Comparison of ENCODE assay signal across 19 cellular contexts in the genomic region with DNA sequence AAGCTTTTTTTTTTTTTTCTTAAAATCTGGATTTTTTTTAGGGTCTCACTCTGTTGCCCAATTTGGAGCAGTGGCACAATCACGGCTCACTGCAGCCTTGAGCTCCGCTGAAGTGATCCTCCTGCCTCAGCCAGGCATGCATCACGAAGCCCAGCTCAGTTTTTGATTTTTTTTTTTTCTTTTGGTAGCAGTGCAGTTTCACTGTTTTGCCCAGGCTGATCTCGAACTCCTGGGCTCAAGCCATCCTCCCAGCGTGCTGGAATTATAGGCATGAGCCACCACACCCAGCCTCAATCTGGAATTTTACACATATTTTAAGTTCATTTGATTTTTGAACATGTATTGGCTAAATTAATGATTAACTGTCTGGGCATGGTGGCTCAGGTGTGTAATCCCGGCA. TPM values are rescaled to one million over a fixed set of nuclear protein-coding genes. Genes with fewer than 3 reads are reported as not detected.
DNase-seq lines count a peak whose midpoint lies in the region; ATAC-seq, FAIRE-seq and TF ChIP-seq lines count a peak whose summit lies in the region.
"Had no signal": no experiment of that assay in that cellular context is flagged by ENCODE, and none has a peak within 500 bp of the region (broad histone marks: within the 10 kb centered on the region; RNA-seq: fewer than 3 reads in every experiment).

No MANE protein-coding gene starts in this region.

- peak overlapping the region; percentile 78 for H3K4me2 ChIP-seq in A549
- H3K4me2 ChIP-seq in IMR-90 (ENCODE audit: low read depth, low read length), result no peak overlapping the region
- H3K4me2 ChIP-seq in Karpas-422 (ENCODE audit: low read depth, low read length, poor library complexity, severe bottlenecking), result no peak overlapping the region
- H3K4me2 ChIP-seq: BLaER1 had no signal

- H4K20me1 ChIP-seq in IMR-90 (ENCODE audit: insufficient read depth, low read length) (peaks cover 79% of the 10 kb centered on the region), Karpas-422 (ENCODE audit: insufficient read depth, low read depth, low read length) (no peaks in the 10 kb centered on the region)

- H3K4me3 ChIP-seq in A549 (no peak overlapping the region; the same call in 2 of the 3 replicates), IMR-90 (ENCODE audit: insufficient read depth, low read depth, low read length) (no peak overlapping the region), choroid plexus epithelial cell (ENCODE audit: low read depth, low read length) (no peak overlapping the region), mucosa of descending colon (no peak overlapping the region), Karpas-422 (ENCODE audit: low read length) (no peak overlapping the region)
- H3K4me3 ChIP-seq: BLaER1, dorsolateral prefrontal cortex had no signal

- H3K9ac ChIP-seq in IMR-90 (ENCODE audit: low read depth, low read length) (peak overlapping the region; percentile 76; the same call in 1 of the 2 replicates), Karpas-422 (ENCODE audit: low read length) (no peak overlapping the region)
- H3K9ac ChIP-seq: BLaER1 had no signal

- peak overlapping the region; percentile 36; the same call in 1 of the 2 replicates for H3K14ac ChIP-seq in IMR-90 (replicated peaks; ENCODE audit: low read depth, low read length)

- H3K23ac ChIP-seq in IMR-90 (ENCODE audit: low read depth, low read length), result peak overlapping the region; percentile 81

- H2AK9ac ChIP-seq in IMR-90 (replicated peaks; ENCODE audit: low read depth, low read length, poor library complexity), result no peak overlapping the region

- H3K18ac ChIP-seq in IMR-90 (ENCODE audit: low read depth, low read length), result peak overlapping the region; percentile 90

- TF ChIP-seq POLR2A in A549 (IDR thresholded peaks at IDR 0.05; ENCODE audit: low read length) (no peak), IMR-90 (IDR thresholded peaks at IDR 0.05; ENCODE audit: low read depth, low read length) (no peak)

- 22% methylated on average over 6 of the region's 6 CpGs for WGBS in A549 (ENCODE audit: missing lambda C conversion rate)
- no CpG with 5 or more reads among the region's 6 CpGs for WGBS in IMR-90 (ENCODE audit: extremely low coverage in 2 of 2, insufficient read length in 1 of 2), 2 experiments

- intact Hi-C loops in IMR-90 (cut with micrococcal nuclease), result no loop called here
- intact Hi-C loops in mucosa of descending colon (cut with DNase I, micrococcal nuclease), result no loop called here

- CTCF ChIA-PET in A549 (lab: Yijun Ruan, JAX) (interaction anchor here (0.6 to 2.0 kb wide), 7 partner anchors 9 to 188 kb away, joined by 3 to 6 read pairs (median 4); a partner anchor contains a TSS), IMR-90 (lab: Yijun Ruan, JAX) (interaction anchor here (0.6 to 1.0 kb wide), 2 partner anchors 10 to 121 kb away, joined by 3 read pairs; no protein-coding TSS in a partner anchor)

- dilution Hi-C loops in IMR-90 (cut with HindIII; ENCODE audit: low sequenced_read_pairs, unreplicated experiment), result no loop called here

- H2BK5ac ChIP-seq in IMR-90 (ENCODE audit: low read depth, low read length, poor library complexity, severe bottlenecking), result peak overlapping the region; percentile 100

- TF ChIP-seq EP300 in A549 (IDR thresholded peaks at IDR 0.05), result no peak

- peak overlapping the region; percentile 39; the same call in 1 of the 2 replicates for H2BK20ac ChIP-seq in IMR-90 (ENCODE audit: low read depth, low read length)

- DNase-seq in A549 (ENCODE audit: low read depth in 1 of 2, low spot score in 1 of 2) (no peak), IMR-90 (no peak), choroid plexus epithelial cell (ENCODE audit: low read depth) (peak; percentile 38), mucosa of descending colon (no peak), NCI-H2227 (lab: John Stamatoyannopoulos, UW; ENCODE audit: unreplicated experiment) (no peak), NCI-H1105 (lab: John Stamatoyannopoulos, UW) (no peak), Karpas-422 (no peak)
- DNase-seq: 8988T; activated B cell treated with CpG ODN at 0.5 μM for 24 hours; activated CD4-positive, alpha-beta memory T cell treated with anti-CD3 and anti-CD28 coated beads for 36 hours; dorsolateral prefrontal cortex; Kasumi-1; left cardiac atrium; NCI-H1092 treated with DMSO at 0.1 percent for 48 hours; NCI-H510A; stimulated activated CD4-positive, alpha-beta T cell treated with anti-CD3 and anti-CD28 coated beads, Interleukin-12 subunit alpha, Interleukin-12 subunit beta, amount 100 ng/mL, for 4 hours had no signal

- H3K56ac ChIP-seq in IMR-90 (ENCODE audit: extremely low read depth, insufficient read depth, low read length), result peak overlapping the region; percentile 9; the same call in 1 of the 2 replicates

- H2BK120ac ChIP-seq in IMR-90 (ENCODE audit: low read depth, low read length), result peak overlapping the region; percentile 51

- TF ChIP-seq CTCF in A549 (IDR thresholded peaks at IDR 0.05) (no peak), IMR-90 (conservative IDR thresholded peaks at IDR 0.05; ENCODE audit: low read depth, low read length) (no peak), choroid plexus epithelial cell (conservative IDR thresholded peaks at IDR 0.05; ENCODE audit: low read depth, low read length) (no peak), mucosa of descending colon (IDR thresholded peaks at IDR 0.05) (no peak)

- peaks cover 0 to 20% of the 10 kb centered on the region in 2 experiments; a peak in 2 of 4 replicates for H3K79me1 ChIP-seq in IMR-90 (ENCODE audit: low read depth in 1 of 2, low read length in 2 of 2)

- peak overlapping the region; percentile 79 for H4K91ac ChIP-seq in IMR-90 (ENCODE audit: insufficient read depth, low read depth, low read length)

- H4K8ac ChIP-seq in IMR-90 (ENCODE audit: low read depth in 2 of 2, low read length in 2 of 2), result peak overlapping the region; percentile 1 to 77; a peak in 3 of 4 replicates

- in situ Hi-C loops in IMR-90 (cut with MboI; ENCODE audit: low sequenced_read_pairs), result no loop called here

- H3K36me3 ChIP-seq in IMR-90 (ENCODE audit: control insufficient read depth, insufficient read depth, low read length), result peaks cover 11% of the 10 kb centered on the region
- no peaks in the 10 kb centered on the region for H3K36me3 ChIP-seq in mucosa of descending colon (ENCODE audit: low read depth)
- no peaks in the 10 kb centered on the region for H3K36me3 ChIP-seq in Karpas-422 (ENCODE audit: insufficient read depth, low read length)
- H3K36me3 ChIP-seq: BLaER1 had no signal

- peak overlapping the region; percentile 29 for H3K4ac ChIP-seq in IMR-90 (ENCODE audit: low read depth, low read length)

- peak overlapping the region; percentile 7 for H4K5ac ChIP-seq in IMR-90 (ENCODE audit: low read depth, low read length)

- no peak for FAIRE-seq in A549 (lab: Jason Lieb, UNC)
- FAIRE-seq: urothelium cell line had no signal

- H3K27ac ChIP-seq in A549, result peak overlapping the region; percentile 59 to 88
- peak overlapping the region; percentile 91 for H3K27ac ChIP-seq in IMR-90 (ENCODE audit: insufficient read depth, low read length)
- H3K27ac ChIP-seq in Karpas-422 (ENCODE audit: low read length), result no peak overlapping the region
- H3K27ac ChIP-seq: BLaER1, dorsolateral prefrontal cortex had no signal

- H2BK15ac ChIP-seq in IMR-90 (ENCODE audit: low read depth, low read length), result peak overlapping the region; percentile 32; the same call in 1 of the 3 replicates

- no TSS peak for BruUV-seq in IMR-90 (replicated peaks; lab: Mats Ljungman, UMichigan)

- no peaks in the 10 kb centered on the region for H3K9me2 ChIP-seq in Karpas-422 (replicated peaks; ENCODE audit: insufficient read depth, low read length)

- peaks cover 23% of the 10 kb centered on the region for H3K9me1 ChIP-seq in IMR-90 (ENCODE audit: insufficient read depth, low read length)

- no peaks in the 10 kb centered on the region for H3K9me3 ChIP-seq in A549
- H3K9me3 ChIP-seq in IMR-90 (ENCODE audit: control insufficient read depth, insufficient read depth, low read length), result no peaks in the 10 kb centered on the region
- H3K9me3 ChIP-seq in mucosa of descending colon, result no peaks in the 10 kb centered on the region
- H3K9me3 ChIP-seq in Karpas-422 (ENCODE audit: low read length), result no peaks in the 10 kb centered on the region
- H3K9me3 ChIP-seq: BLaER1 had no signal

- H2AFZ ChIP-seq in IMR-90 (replicated peaks; ENCODE audit: low read length, poor library complexity) (no peak overlapping the region), Karpas-422 (ENCODE audit: low read length) (no peak overlapping the region)

- H3K79me2 ChIP-seq in Karpas-422 (ENCODE audit: low read length), result no peaks in the 10 kb centered on the region

- peak overlapping the region; percentile 80 for H2AK5ac ChIP-seq in IMR-90 (ENCODE audit: low read depth, low read length)

- peak in 1 of 2 experiments; percentile 13; a peak in 3 of 6 replicates for ATAC-seq in A549
- no peak for ATAC-seq in IMR-90 (ENCODE audit: low read depth)
- ATAC-seq in mucosa of descending colon, result peak; percentile 39
- no peak for ATAC-seq in HG03432 (IDR thresholded peaks at IDR 0.05; ENCODE audit: unreplicated experiment)

- no peak for TF ChIP-seq RAD21 in A549 (conservative IDR thresholded peaks at IDR 0.05 in 1 of 2, IDR thresholded peaks at IDR 0.05 in 1 of 2)
- TF ChIP-seq RAD21 in IMR-90 (IDR thresholded peaks at IDR 0.05; ENCODE audit: low read length), result no peak

- H3K27me3 ChIP-seq in IMR-90 (ENCODE audit: control insufficient read depth, insufficient read depth, low read length), result no peaks in the 10 kb centered on the region
- H3K27me3 ChIP-seq in Karpas-422 (ENCODE audit: low read length), result no peaks in the 10 kb centered on the region
- H3K27me3 ChIP-seq: BLaER1, dorsolateral prefrontal cortex had no signal

- H3K4me1 ChIP-seq in A549 (peaks cover 96% of the 10 kb centered on the region), IMR-90 (ENCODE audit: control insufficient read depth, insufficient read depth, low read length) (peaks cover 47% of the 10 kb centered on the region), mucosa of descending colon (ENCODE audit: low read depth) (peaks cover 30% of the 10 kb centered on the region), Karpas-422 (ENCODE audit: low read length) (no peaks in the 10 kb centered on the region)

- POLR2A ChIA-PET in A549 (lab: Yijun Ruan, JAX) (interaction anchor here (0.6 to 0.9 kb wide), 2 partner anchors 11 kb away, joined by 3 to 5 read pairs; no protein-coding TSS in a partner anchor), IMR-90 (lab: Charles Lee; ENCODE audit: unreplicated experiment) (interaction anchor here (0.6 kb wide), 1 partner anchor 30 kb away, joined by 5 read pairs; no protein-coding TSS in a partner anchor)

RNA-seq across cellular contexts. Expression of a gene that starts 36.3 kb away (rescaled TPM):
- 79.0 and 91.2 TPM in 2 replicates for polyA plus RNA-seq in A549 (2011; rRNA removed)
- 63.7 and 64.8 TPM in 2 replicates for polyA plus RNA-seq in A549 (2012; cell fraction: cytosol; rRNA removed)
- polyA plus RNA-seq in A549 (2012; cell fraction: nucleus; rRNA removed), result 217 and 257 TPM in 2 replicates
- polyA plus RNA-seq in A549 (2017; fragmentation: RNase III; extraction: RNeasy Plus Mini Kit Qiagen cat#74134 plus additional on column Dnase treatment), result 47.5 to 57.9 TPM (median 48.1 TPM) in 3 replicates
- polyA minus RNA-seq in A549 (2011; rRNA and poly(A)+ RNA removed), result 263 and 307 TPM in 2 replicates
- total RNA-seq in IMR-90 (2012; rRNA removed), result 487 and 522 TPM in 2 replicates
- 206 and 225 TPM in 2 replicates for polyA plus RNA-seq in IMR-90 (2012; rRNA removed)
- polyA plus RNA-seq in IMR-90 (2012; cell fraction: cytosol; rRNA removed), result 126 and 196 TPM in 2 replicates
- 1,045 and 1,428 TPM in 2 replicates for polyA plus RNA-seq in IMR-90 (2012; cell fraction: nucleus; rRNA removed; ENCODE audit: low replicate concordance)
- total RNA-seq in mucosa of descending colon, result 100 to 1,000 TPM; 164 to 231 (median 168) TPM
- total RNA-seq in Karpas-422 (2014; rRNA removed; shearing (Covaris generic); ENCODE audit: low replicate concordance), result 0.04 and 0.25 TPM in 2 replicates

Comparison
In these comparisons a context has a peak if more than half of its experiments do, and no peak if none do; other contexts are left out.
1. RNA of a gene that starts 36.3 kb away (total RNA-seq): 487 to 522 TPM in IMR-90 and 164 to 231 TPM in mucosa of descending colon; 0.04 to 0.25 TPM in Karpas-422; every median in the first group is over 100 times any median in the second.